1 cellular context compared by ENCODE assay signal in genomic region chr17:2087597-2088211, GRCh38.
TF ChIP-seq lines count a peak whose summit lies in the region.

No MANE protein-coding gene starts in this region.

TF ChIP-seq in WTC11, 78 proteins besides CTCF, POLR2A, EP300 and RAD21 (continued from another document):
- TF ChIP-seq, protein P1, sequence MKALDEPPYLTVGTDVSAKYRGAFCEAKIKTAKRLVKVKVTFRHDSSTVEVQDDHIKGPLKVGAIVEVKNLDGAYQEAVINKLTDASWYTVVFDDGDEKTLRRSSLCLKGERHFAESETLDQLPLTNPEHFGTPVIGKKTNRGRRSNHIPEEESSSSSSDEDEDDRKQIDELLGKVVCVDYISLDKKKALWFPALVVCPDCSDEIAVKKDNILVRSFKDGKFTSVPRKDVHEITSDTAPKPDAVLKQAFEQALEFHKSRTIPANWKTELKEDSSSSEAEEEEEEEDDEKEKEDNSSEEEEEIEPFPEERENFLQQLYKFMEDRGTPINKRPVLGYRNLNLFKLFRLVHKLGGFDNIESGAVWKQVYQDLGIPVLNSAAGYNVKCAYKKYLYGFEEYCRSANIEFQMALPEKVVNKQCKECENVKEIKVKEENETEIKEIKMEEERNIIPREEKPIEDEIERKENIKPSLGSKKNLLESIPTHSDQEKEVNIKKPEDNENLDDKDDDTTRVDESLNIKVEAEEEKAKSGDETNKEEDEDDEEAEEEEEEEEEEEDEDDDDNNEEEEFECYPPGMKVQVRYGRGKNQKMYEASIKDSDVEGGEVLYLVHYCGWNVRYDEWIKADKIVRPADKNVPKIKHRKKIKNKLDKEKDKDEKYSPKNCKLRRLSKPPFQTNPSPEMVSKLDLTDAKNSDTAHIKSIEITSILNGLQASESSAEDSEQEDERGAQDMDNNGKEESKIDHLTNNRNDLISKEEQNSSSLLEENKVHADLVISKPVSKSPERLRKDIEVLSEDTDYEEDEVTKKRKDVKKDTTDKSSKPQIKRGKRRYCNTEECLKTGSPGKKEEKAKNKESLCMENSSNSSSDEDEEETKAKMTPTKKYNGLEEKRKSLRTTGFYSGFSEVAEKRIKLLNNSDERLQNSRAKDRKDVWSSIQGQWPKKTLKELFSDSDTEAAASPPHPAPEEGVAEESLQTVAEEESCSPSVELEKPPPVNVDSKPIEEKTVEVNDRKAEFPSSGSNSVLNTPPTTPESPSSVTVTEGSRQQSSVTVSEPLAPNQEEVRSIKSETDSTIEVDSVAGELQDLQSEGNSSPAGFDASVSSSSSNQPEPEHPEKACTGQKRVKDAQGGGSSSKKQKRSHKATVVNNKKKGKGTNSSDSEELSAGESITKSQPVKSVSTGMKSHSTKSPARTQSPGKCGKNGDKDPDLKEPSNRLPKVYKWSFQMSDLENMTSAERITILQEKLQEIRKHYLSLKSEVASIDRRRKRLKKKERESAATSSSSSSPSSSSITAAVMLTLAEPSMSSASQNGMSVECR (CRISPR knock-in tag; IDR thresholded peaks at IDR 0.05; ENCODE audit: borderline replicate concordance) = no peak
- TF ChIP-seq CREB1 (CRISPR knock-in tag; IDR thresholded peaks at IDR 0.05) (no peak), SOX15 (CRISPR knock-in tag; IDR thresholded peaks at IDR 0.05) (no peak), E2F5 (CRISPR knock-in tag; IDR thresholded peaks at IDR 0.05) (no peak), ETV6 (CRISPR knock-in tag; IDR thresholded peaks at IDR 0.05) (no peak)
